In the genomic region with DNA sequence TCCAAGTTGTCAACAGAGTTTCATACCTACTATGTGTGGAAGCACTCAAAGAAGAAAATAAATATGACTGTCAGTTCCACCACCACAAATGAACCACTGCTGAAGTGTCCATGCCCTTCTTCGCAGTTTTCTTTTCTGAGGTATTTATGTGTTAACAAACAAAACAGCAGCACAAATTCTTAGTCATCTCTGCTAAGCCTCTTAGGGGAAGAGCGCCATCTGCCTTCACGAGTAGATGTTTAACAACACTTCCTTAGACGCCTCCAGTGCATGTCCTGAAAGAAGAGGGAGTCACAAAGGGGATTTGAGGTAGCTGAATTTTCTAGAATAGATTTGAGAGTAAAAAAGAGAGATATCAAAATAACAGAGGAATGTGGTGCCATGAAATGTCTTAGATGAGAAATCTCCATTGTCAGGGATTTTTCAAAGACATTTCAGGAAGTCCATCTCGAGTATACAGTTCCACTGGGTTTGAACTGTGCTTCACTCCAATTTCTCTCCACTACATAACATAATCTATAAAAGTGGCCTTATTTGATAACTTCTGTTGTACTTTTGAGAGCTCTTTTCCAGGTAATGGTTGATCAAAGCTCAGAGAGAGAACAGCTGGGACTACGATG, we compare ENCODE assay signal across 13 cellular contexts.
DNase-seq lines count a peak whose midpoint lies in the region; ATAC-seq and TF ChIP-seq lines count a peak whose summit lies in the region.
"Had no signal": no experiment of that assay in that cellular context is flagged by ENCODE, and none has a peak within 500 bp of the region (broad histone marks: within the 10 kb centered on the region; RNA-seq: fewer than 3 reads in every experiment).

No MANE protein-coding gene starts in this region.

- peaks cover 5% of the 10 kb centered on the region for H3K9me3 Mint-ChIP-seq in neural crest cell
- H3K9me3 Mint-ChIP-seq: activated CD8-positive, alpha-beta T cell treated with anti-CD3 and anti-CD28 coated beads for 36 hours had no signal

- H3K27me3 ChIP-seq in WERI-Rb-1 (ENCODE audit: insufficient read depth, low read depth, severe bottlenecking): no peaks in the 10 kb centered on the region
- H3K27me3 ChIP-seq: right atrium auricular region had no signal

- H3K4me3 Mint-ChIP-seq in neural crest cell: no peak overlapping the region
- H3K4me3 Mint-ChIP-seq: activated CD8-positive, alpha-beta T cell treated with anti-CD3 and anti-CD28 coated beads for 36 hours had no signal

- no peaks in the 10 kb centered on the region for H3K36me3 Mint-ChIP-seq in neural crest cell (ENCODE audit: low read depth)

- H3K27ac ChIP-seq in WERI-Rb-1: no peak overlapping the region
- H3K27ac ChIP-seq: right atrium auricular region had no signal

- DNase-seq in DMS53 treated with DMSO at 0.1 percent for 48 hours (lab: John Stamatoyannopoulos, UW; ENCODE audit: unreplicated experiment) (peak; percentile 65), LoVo (ENCODE audit: low spot score) (peak; percentile 46), WERI-Rb-1 (peak; percentile 46), neural crest cell (ENCODE audit: low read depth, low spot score) (no peak), NCI-H345 treated with DMSO at 0.1 percent for 48 hours (lab: John Stamatoyannopoulos, UW; ENCODE audit: unreplicated experiment) (no peak), midbrain (lab: John Stamatoyannopoulos, UW) (no peak)
- DNase-seq: activated CD8-positive, alpha-beta T cell treated with anti-CD3 and anti-CD28 coated beads for 36 hours; activated naive CD4-positive, alpha-beta T cell; central memory CD4-positive, alpha-beta T cell; NCI-H1048; substantia nigra had no signal

- no peaks in the 10 kb centered on the region for H3K4me1 Mint-ChIP-seq in neural crest cell

- ATAC-seq in HG03045 (IDR thresholded peaks at IDR 0.05; ENCODE audit: unreplicated experiment): no peak
- ATAC-seq: activated CD8-positive, alpha-beta T cell treated with anti-CD3 and anti-CD28 coated beads for 36 hours had no signal

- TF ChIP-seq CTCF in WERI-Rb-1 (IDR thresholded peaks at IDR 0.05; ENCODE audit: low read depth, low read length) (peak; percentile 47; the same call in 1 of the 2 replicates), neural crest cell (conservative IDR thresholded peaks at IDR 0.05) (peak; percentile 31)

- no peaks in the 10 kb centered on the region for H3K9me3 ChIP-seq in WERI-Rb-1 (ENCODE audit: severe bottlenecking)
- H3K9me3 ChIP-seq: right atrium auricular region had no signal

- no peaks in the 10 kb centered on the region for H3K27me3 Mint-ChIP-seq in neural crest cell (ENCODE audit: low read depth)
- H3K27me3 Mint-ChIP-seq: activated CD8-positive, alpha-beta T cell treated with anti-CD3 and anti-CD28 coated beads for 36 hours had no signal

- H3K36me3 ChIP-seq in WERI-Rb-1: no peaks in the 10 kb centered on the region
- H3K36me3 ChIP-seq: right atrium auricular region had no signal

- H3K27ac Mint-ChIP-seq in neural crest cell (ENCODE audit: unreplicated experiment): no peak overlapping the region
- H3K27ac Mint-ChIP-seq: activated CD8-positive, alpha-beta T cell treated with anti-CD3 and anti-CD28 coated beads for 36 hours had no signal

- no peak overlapping the region for H3K4me3 ChIP-seq in WERI-Rb-1 (ENCODE audit: low read depth, low read length)
- H3K4me3 ChIP-seq: right atrium auricular region had no signal

Comparison
In these comparisons a context has a peak if more than half of its experiments do, and no peak if none do; other contexts are left out.
1. DNase-seq: peak in DMS53 treated with DMSO at 0.1 percent for 48 hours (single experiment), LoVo (single experiment) and WERI-Rb-1 (single experiment); none in neural crest cell (single experiment), NCI-H345 treated with DMSO at 0.1 percent for 48 hours (single experiment) and midbrain (single experiment).